Comparison of ENCODE assay signal across 10 cellular contexts in the genomic region with DNA sequence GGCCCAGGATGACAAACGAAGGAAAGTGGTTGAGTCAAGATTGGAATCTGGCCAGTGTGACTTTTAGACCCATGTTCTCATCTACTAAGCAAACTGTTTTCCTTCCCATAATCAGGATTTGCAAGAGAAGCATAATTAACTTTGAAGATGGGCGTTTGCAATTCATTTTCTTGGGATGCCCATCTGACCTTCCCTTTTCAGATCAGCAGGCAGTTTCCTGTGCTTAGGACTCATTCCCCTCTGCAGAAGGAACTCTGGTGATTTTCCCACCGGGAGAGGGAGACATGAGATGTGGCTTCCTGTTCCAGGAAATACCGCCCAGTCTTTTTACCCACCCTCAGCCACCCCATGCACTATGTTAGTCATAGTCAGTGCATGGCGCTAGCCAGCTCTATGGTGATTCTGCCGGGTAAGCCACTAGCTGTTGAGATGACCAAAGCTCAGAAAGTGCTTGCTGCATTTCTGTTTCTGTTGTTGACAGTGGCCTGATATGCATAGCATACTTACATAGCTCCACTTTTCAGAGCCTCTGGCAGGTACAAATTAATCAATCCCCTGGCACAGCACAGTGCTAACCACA.
A peak's percentile ranks its signal among the peaks of the same experiment; 100 is the strongest.
DNase-seq lines count a peak whose midpoint lies in the region; FAIRE-seq and TF ChIP-seq lines count a peak whose summit lies in the region.
"Had no signal": no experiment of that assay in that cellular context is flagged by ENCODE, and none has a peak within 500 bp of the region (broad histone marks: within the 10 kb centered on the region; RNA-seq: fewer than 3 reads in every experiment).

No MANE protein-coding gene starts in this region.

- H4K8ac ChIP-seq in H9 (replicated peaks; ENCODE audit: insufficient read length, low read depth, low read length): no peak overlapping the region

- H3F3A ChIP-seq in neural progenitor cell (ENCODE audit: low read depth): peaks cover 6% of the 10 kb centered on the region

- H3K9me3 Mint-ChIP-seq in neural progenitor cell (peaks cover 6% of the 10 kb centered on the region), H9 (peaks cover 0 to 8% of the 10 kb centered on the region in 2 experiments; a peak in 1 of 5 replicates)

- WGBS in H9 (ENCODE audit: extremely low coverage, insufficient read length, low lambda C conversion rate): no CpG with 5 or more reads among the region's 6 CpGs

- H3K4me1 Mint-ChIP-seq in neural progenitor cell (peaks cover 46% of the 10 kb centered on the region), H9 (peaks cover 20 to 22% of the 10 kb centered on the region in 2 experiments)

- no peak overlapping the region for H2AK5ac ChIP-seq in H9 (ENCODE audit: insufficient read length, low read length)

- H2AFZ ChIP-seq in endothelial cell of umbilical vein (ENCODE audit: low read depth, low read length) (no peak overlapping the region), neural progenitor cell (replicated peaks) (no peak overlapping the region), H9 (ENCODE audit: low read length) (no peak overlapping the region)

- TF ChIP-seq CTCF in AG10803 (conservative IDR thresholded peaks at IDR 0.05; ENCODE audit: low read length): no peak
- TF ChIP-seq CTCF in endothelial cell of umbilical vein (IDR thresholded peaks at IDR 0.05; ENCODE audit: extremely low read depth in 1 of 2, insufficient read depth in 1 of 2, low read depth in 1 of 2, low read length in 2 of 2): no peak
- TF ChIP-seq CTCF in neural progenitor cell (IDR thresholded peaks at IDR 0.05): no peak
- TF ChIP-seq CTCF in H9 (conservative IDR thresholded peaks at IDR 0.05): no peak

- POLR2A ChIA-PET in endothelial cell of umbilical vein (lab: Charles Lee): interaction anchor here (0.9 kb wide), 1 partner anchor 124 kb away, joined by 3 read pairs; no protein-coding TSS in a partner anchor

- no peak overlapping the region for H2BK5ac ChIP-seq in H9 (ENCODE audit: insufficient read length, low read length)

- H3K36me3 Mint-ChIP-seq in neural progenitor cell: peaks cover 5% of the 10 kb centered on the region
- H3K36me3 Mint-ChIP-seq in H9 (ENCODE audit: insufficient read depth in 1 of 3, low read depth in 3 of 3): peaks cover 6 to 11% (median 7%) of the 10 kb centered on the region in 3 experiments; a peak in 5 of 7 replicates

- H3K79me1 ChIP-seq in H9 (ENCODE audit: insufficient read depth, low read depth, low read length, poor library complexity, severe bottlenecking): no peaks in the 10 kb centered on the region

- no peak overlapping the region for H2BK15ac ChIP-seq in H9 (ENCODE audit: low read depth, low read length)

- CTCF ChIA-PET in endothelial cell of umbilical vein (lab: Charles Lee): interaction anchor here (0.6 to 1.6 kb wide), 10 partner anchors 14 to 290 kb away, joined by 3 to 6 read pairs (median 4); no protein-coding TSS in a partner anchor

- H3K4me3 ChIP-seq in AG10803 (ENCODE audit: low read length) (no peak overlapping the region), endothelial cell of umbilical vein (replicated peaks in 1 of 3; ENCODE audit: insufficient read depth in 1 of 3, low read depth in 1 of 3, low read length in 3 of 3) (no peak overlapping the region), neural progenitor cell (no peak overlapping the region)
- H3K4me3 ChIP-seq: GM12878 had no signal

- H2BK12ac ChIP-seq in H9 (ENCODE audit: insufficient read length, low read depth, low read length): no peak overlapping the region

- no peak overlapping the region for H3T11ph ChIP-seq in H9 (ENCODE audit: low read length)

- peaks cover 27% of the 10 kb centered on the region for H3K4me1 ChIP-seq in endothelial cell of umbilical vein (ENCODE audit: control insufficient read depth, extremely low read depth, insufficient read depth, low read length)
- peaks cover 14% of the 10 kb centered on the region for H3K4me1 ChIP-seq in neural progenitor cell
- peaks cover 10% of the 10 kb centered on the region; the same call in 1 of the 2 replicates for H3K4me1 ChIP-seq in H9 (ENCODE audit: insufficient read depth, low read length)

- no peak for TF ChIP-seq POLR2A in endothelial cell of umbilical vein (IDR thresholded peaks at IDR 0.05; ENCODE audit: low read depth, low read length)

- H3K9ac ChIP-seq in endothelial cell of umbilical vein (replicated peaks; ENCODE audit: extremely low read depth, insufficient read depth, low read length) (peak overlapping the region; percentile 61), neural progenitor cell (no peak overlapping the region), H9 (ENCODE audit: extremely low read depth, insufficient read length, low read length) (no peak overlapping the region)

- peaks cover 6% of the 10 kb centered on the region for H3K27me3 Mint-ChIP-seq in neural progenitor cell (ENCODE audit: insufficient read depth, low read depth)
- H3K27me3 Mint-ChIP-seq in H9 (ENCODE audit: low read depth): no peaks in the 10 kb centered on the region

- H3K14ac ChIP-seq in H9 (ENCODE audit: insufficient read depth, low read length): no peak overlapping the region

- intact Hi-C loops in endothelial cell of umbilical vein (cut with micrococcal nuclease): loop anchor here (1.0 to 2.0 kb wide), 7 partner anchors 18 to 134 kb away; no protein-coding TSS in a partner anchor

- H3K36me3 ChIP-seq in endothelial cell of umbilical vein (ENCODE audit: control insufficient read depth in 2 of 2, extremely low read depth in 1 of 2, insufficient read depth in 2 of 2, low read length in 2 of 2) (no peaks in the 10 kb centered on the region), neural progenitor cell (no peaks in the 10 kb centered on the region)

- H3K9me3 ChIP-seq in endothelial cell of umbilical vein (replicated peaks; ENCODE audit: control insufficient read depth, insufficient read depth, low read length) (no peaks in the 10 kb centered on the region), neural progenitor cell (ENCODE audit: low read depth) (no peaks in the 10 kb centered on the region), H9 (ENCODE audit: control insufficient read depth, low read depth, low read length) (no peaks in the 10 kb centered on the region)

- peak; percentile 96 for FAIRE-seq in endothelial cell of umbilical vein (lab: Jason Lieb, UNC)
- FAIRE-seq: GM12878 had no signal

- H3K27ac Mint-ChIP-seq in neural progenitor cell (peak overlapping the region; percentile 80), H9 (peak overlapping the region in 1 of 3 experiments; percentile 60; a peak in 1 of 7 replicates)

- no peak overlapping the region for H3K23ac ChIP-seq in H9 (ENCODE audit: insufficient read length, low read depth, low read length)

- H3K27ac ChIP-seq in endothelial cell of umbilical vein (ENCODE audit: insufficient read depth, low read depth, low read length): peak overlapping the region; percentile 91
- no peak overlapping the region for H3K27ac ChIP-seq in neural progenitor cell
- no peak overlapping the region for H3K27ac ChIP-seq in H9 (ENCODE audit: insufficient read length, low read depth, low read length)

- no peak overlapping the region for H3K4ac ChIP-seq in H9 (ENCODE audit: low read depth, low read length)

- no peaks in the 10 kb centered on the region for H3K79me2 ChIP-seq in endothelial cell of umbilical vein (ENCODE audit: control insufficient read depth, insufficient read depth, low read length)
- H3K79me2 ChIP-seq in neural progenitor cell (ENCODE audit: low read depth): no peaks in the 10 kb centered on the region
- H3K79me2 ChIP-seq in H9 (ENCODE audit: insufficient read depth, low read length): no peaks in the 10 kb centered on the region

- H4K20me1 ChIP-seq in endothelial cell of umbilical vein (replicated peaks; ENCODE audit: control insufficient read depth, extremely low read depth, insufficient read depth, low read length): no peaks in the 10 kb centered on the region
- no peaks in the 10 kb centered on the region for H4K20me1 ChIP-seq in neural progenitor cell (ENCODE audit: low read depth)
- no peaks in the 10 kb centered on the region for H4K20me1 ChIP-seq in H9 (ENCODE audit: control insufficient read depth, insufficient read depth, insufficient read length)

- H3K27me3 ChIP-seq in endothelial cell of umbilical vein (ENCODE audit: control insufficient read depth in 2 of 2, insufficient read depth in 2 of 2, low read length in 2 of 2) (no peaks in the 10 kb centered on the region), neural progenitor cell (no peaks in the 10 kb centered on the region), H9 (ENCODE audit: insufficient read depth, low read length) (no peaks in the 10 kb centered on the region)

- dilution Hi-C loops in endothelial cell of umbilical vein (cut with MboI; ENCODE audit: extremely low pct_ligation_motif_present, low sequenced_read_pairs): no loop called here

- no peak overlapping the region for H4K91ac ChIP-seq in H9 (ENCODE audit: insufficient read length, low read depth, low read length)

- DNase-seq in AG10803 (ENCODE audit: low read depth) (peak; percentile 87), NCI-H2029 (lab: John Stamatoyannopoulos, UW) (peak; percentile 58), endothelial cell of umbilical vein (ENCODE audit: low read depth, low spot score) (peak; percentile 96), neural progenitor cell (ENCODE audit: low spot score) (no peak), H9 (no peak), Ammon's horn (ENCODE audit: low spot score) (no peak), cerebellum (ENCODE audit: low spot score) (no peak)
- DNase-seq in activated CD4-positive, alpha-beta T cell treated with anti-CD3 and anti-CD28 coated beads for 1 hour: no peak
- DNase-seq: stimulated activated CD4-positive, alpha-beta T cell treated with anti-CD3 and anti-CD28 coated beads, Interleukin-12 subunit alpha, Interleukin-12 subunit beta, amount 100 ng/mL, for 4 hours had no signal

- H3K9me1 ChIP-seq in endothelial cell of umbilical vein (replicated peaks; ENCODE audit: control insufficient read depth, extremely low read depth, insufficient read depth, low read length): no peaks in the 10 kb centered on the region

- no peak overlapping the region for H2BK20ac ChIP-seq in H9 (ENCODE audit: low read depth, low read length, poor library complexity, severe bottlenecking)

- no peak overlapping the region for H3K18ac ChIP-seq in H9 (ENCODE audit: insufficient read length, low read depth, low read length)

- no peaks in the 10 kb centered on the region for H3K23me2 ChIP-seq in H9 (ENCODE audit: insufficient read length, low read depth, low read length, poor library complexity, severe bottlenecking)

- H2BK120ac ChIP-seq in H9 (ENCODE audit: low read depth, low read length, poor library complexity, severe bottlenecking): no peak overlapping the region

- H3K4me2 ChIP-seq in endothelial cell of umbilical vein (ENCODE audit: insufficient read depth, low read length): peak overlapping the region; percentile 50
- no peak overlapping the region for H3K4me2 ChIP-seq in neural progenitor cell
- no peak overlapping the region for H3K4me2 ChIP-seq in H9 (ENCODE audit: insufficient read depth, insufficient read length, low read length)

- BruUV-seq in endothelial cell of umbilical vein (replicated peaks; lab: Mats Ljungman, UMichigan): no TSS peak

- H4K5ac ChIP-seq in H9 (ENCODE audit: insufficient read length, low read depth, low read length): no peak overlapping the region

- H3K56ac ChIP-seq in H9 (ENCODE audit: insufficient read length, low read depth, low read length): no peak overlapping the region

- no peak overlapping the region for H3K4me3 Mint-ChIP-seq in neural progenitor cell
- H3K4me3 Mint-ChIP-seq in H9: no peak overlapping the region

Comparison
In these comparisons a context has a peak if more than half of its experiments do, and no peak if none do; other contexts are left out.
1. DNase-seq: peak in AG10803 (single experiment), NCI-H2029 (single experiment) and endothelial cell of umbilical vein (single experiment); none in neural progenitor cell (single experiment), H9 (single experiment), Ammon's horn (single experiment), cerebellum (single experiment) and activated CD4-positive, alpha-beta T cell treated with anti-CD3 and anti-CD28 coated beads for 1 hour (single experiment).